11 cellular contexts compared by ENCODE assay signal in genomic region chr18:12253517-12254136, GRCh38. TPM values are rescaled to one million over a fixed set of nuclear protein-coding genes. Genes with fewer than 3 reads are reported as not detected.
A peak's percentile ranks its signal among the peaks of the same experiment; 100 is the strongest.
DNase-seq lines count a peak whose midpoint lies in the region; ATAC-seq and TF ChIP-seq lines count a peak whose summit lies in the region.
"Had no signal": no experiment of that assay in that cellular context is flagged by ENCODE, and none has a peak within 500 bp of the region (broad histone marks: within the 10 kb centered on the region; RNA-seq: fewer than 3 reads in every experiment).

No MANE protein-coding gene starts in this region.

- H4K20me1 ChIP-seq in hepatocyte (ENCODE audit: insufficient read depth, poor library complexity, severe bottlenecking): no peaks in the 10 kb centered on the region

- H3K4me1 ChIP-seq in adrenal gland (replicated peaks in 1 of 2): peaks cover 0 to 13% of the 10 kb centered on the region in 2 donors
- H3K4me1 ChIP-seq in hepatocyte (ENCODE audit: insufficient read depth): peaks cover 13% of the 10 kb centered on the region
- H3K4me1 ChIP-seq in foreskin keratinocyte: peaks cover 25% of the 10 kb centered on the region

- intact Hi-C loops in adrenal gland (cut with DNase I): no loop called here

- no peak for TF ChIP-seq POLR2A in adrenal gland (IDR thresholded peaks at IDR 0.05)

- peak overlapping the region; percentile 93 for H3K4me2 ChIP-seq in hepatocyte

- H3K9me3 ChIP-seq in adrenal gland (replicated peaks in 1 of 3) (no peaks in the 10 kb centered on the region), hepatocyte (ENCODE audit: low read depth) (no peaks in the 10 kb centered on the region)

- H3K27ac ChIP-seq in adrenal gland: no peak overlapping the region
- no peak overlapping the region for H3K27ac ChIP-seq in hepatocyte
- no peak overlapping the region for H3K27ac ChIP-seq in foreskin keratinocyte

- H3K36me3 Mint-ChIP-seq in progenitor cell of endocrine pancreas (ENCODE audit: insufficient read depth): no peaks in the 10 kb centered on the region

- DNase-seq in DMS53 (lab: John Stamatoyannopoulos, UW) (peak; percentile 75), adrenal gland (peak in 5 of 7 donors; percentile 30 to 66 (median 39)), hepatocyte (ENCODE audit: low spot score) (no peak), progenitor cell of endocrine pancreas (ENCODE audit: low spot score, unreplicated experiment) (no peak), GM19240 (ENCODE audit: insufficient read length, low spot score) (no peak), foreskin keratinocyte (no peak)
- DNase-seq in stimulated activated CD4-positive, alpha-beta T cell treated with anti-CD3 and anti-CD28 coated beads, Interleukin-4, amount 100 ng/mL, for 1 hour: no peak
- DNase-seq: activated gamma-delta T cell, NCI-H187 treated with DMSO at 0.1 percent for 48 hours had no signal

- no peak overlapping the region for H3K27ac Mint-ChIP-seq in progenitor cell of endocrine pancreas

- ATAC-seq in HG02759 (IDR thresholded peaks at IDR 0.05; ENCODE audit: unreplicated experiment) (no peak), foreskin keratinocyte (no peak)

- H3K27me3 ChIP-seq in adrenal gland: peaks cover 35% of the 10 kb centered on the region
- H3K27me3 ChIP-seq in hepatocyte: peaks cover 77% of the 10 kb centered on the region
- peaks cover 6% of the 10 kb centered on the region for H3K27me3 ChIP-seq in foreskin keratinocyte

- H3K4me3 ChIP-seq in adrenal gland (peak overlapping the region in 1 of 4 donors; percentile 38), hepatocyte (peak overlapping the region; percentile 7)

- H3K36me3 ChIP-seq in adrenal gland (replicated peaks in 1 of 2) (no peaks in the 10 kb centered on the region), hepatocyte (replicated peaks; ENCODE audit: insufficient read depth, low read depth) (no peaks in the 10 kb centered on the region)

- no peaks in the 10 kb centered on the region for H3K9me3 Mint-ChIP-seq in progenitor cell of endocrine pancreas (ENCODE audit: low read depth)

- peaks cover 4% of the 10 kb centered on the region for H3K4me1 Mint-ChIP-seq in progenitor cell of endocrine pancreas (ENCODE audit: low read depth)

- H3K79me2 ChIP-seq in hepatocyte: no peaks in the 10 kb centered on the region

- WGBS in adrenal gland, 4 donors: 1 to 3% (median 2%) methylated on average over 12 to 26 of the region's 26 CpGs
- 6% methylated on average over 26 of the region's 26 CpGs for whole genome bisulfite sequencing in hepatocyte (ENCODE audit: low lambda C conversion rate, missing lambda C conversion rate)

- H3K4me3 Mint-ChIP-seq in progenitor cell of endocrine pancreas (ENCODE audit: low read depth): peak overlapping the region; percentile 61

- no peak overlapping the region for H2AFZ ChIP-seq in hepatocyte

- peaks cover 90% of the 10 kb centered on the region for H3K27me3 Mint-ChIP-seq in progenitor cell of endocrine pancreas

- no peak for TF ChIP-seq CTCF in adrenal gland (IDR thresholded peaks at IDR 0.05)
- no peak for TF ChIP-seq CTCF in hepatocyte (IDR thresholded peaks at IDR 0.05; ENCODE audit: poor library complexity)
- no peak for TF ChIP-seq CTCF in progenitor cell of endocrine pancreas (IDR thresholded peaks at IDR 0.05; ENCODE audit: unreplicated experiment)
- no peak for TF ChIP-seq CTCF in foreskin keratinocyte (conservative IDR thresholded peaks at IDR 0.05)

- H3K9me2 ChIP-seq in hepatocyte (replicated peaks; ENCODE audit: insufficient read depth): no peaks in the 10 kb centered on the region

RNA-seq across cellular contexts. Expression of gene CIDEA, which starts 0.5 kb away (rescaled TPM):
- 1 to 10 TPM in 3 of 8 donors, under 1 TPM in 3, not detected in 2; 0.23 to 1.2 (median 0.98) TPM for total RNA-seq in adrenal gland
- polyA plus RNA-seq in adrenal gland: 10 to 100 TPM in 1 of 3 donors, under 1 TPM in 2; 0.33 to 18.5 (median 0.80) TPM
- total RNA-seq in hepatocyte: not detected in 2 replicates
- not detected in 2 replicates for polyA plus RNA-seq in hepatocyte
- total RNA-seq in progenitor cell of endocrine pancreas: not detected in 2 replicates
- 12.3 and 12.5 TPM in 2 replicates for total RNA-seq in foreskin keratinocyte
- polyA plus RNA-seq in foreskin keratinocyte: 18.5 and 21.2 TPM in 2 replicates
- total RNA-seq: Daoy had no signal

RNA-seq across cellular contexts. Expression of gene TUBB6, which starts 54.4 kb away (rescaled TPM):
- total RNA-seq in adrenal gland: 10 to 100 TPM; 15.7 to 90.8 (median 39.5) TPM
- polyA plus RNA-seq in adrenal gland: 10 to 100 TPM; 26.6 to 82.9 (median 46.5) TPM
- total RNA-seq in hepatocyte: 68.6 and 86.1 TPM in 2 replicates
- polyA plus RNA-seq in hepatocyte: 96.3 and 109 TPM in 2 replicates
- 7.2 and 10.7 TPM in 2 replicates for total RNA-seq in progenitor cell of endocrine pancreas
- 772 and 774 TPM in 2 replicates for total RNA-seq in foreskin keratinocyte
- 680 and 693 TPM in 2 replicates for polyA plus RNA-seq in foreskin keratinocyte

Comparison
In these comparisons a context has a peak if more than half of its experiments do, and no peak if none do; other contexts are left out.
1. DNase-seq: peak in DMS53 (single experiment) and adrenal gland (5 of 7); none in hepatocyte (single experiment), progenitor cell of endocrine pancreas (single experiment), GM19240 (single experiment), foreskin keratinocyte (0 of 2) and stimulated activated CD4-positive, alpha-beta T cell treated with anti-CD3 and anti-CD28 coated beads, Interleukin-4, amount 100 ng/mL, for 1 hour (single experiment).